Comparison of ENCODE assay signal across 32 cellular contexts in the genomic region with DNA sequence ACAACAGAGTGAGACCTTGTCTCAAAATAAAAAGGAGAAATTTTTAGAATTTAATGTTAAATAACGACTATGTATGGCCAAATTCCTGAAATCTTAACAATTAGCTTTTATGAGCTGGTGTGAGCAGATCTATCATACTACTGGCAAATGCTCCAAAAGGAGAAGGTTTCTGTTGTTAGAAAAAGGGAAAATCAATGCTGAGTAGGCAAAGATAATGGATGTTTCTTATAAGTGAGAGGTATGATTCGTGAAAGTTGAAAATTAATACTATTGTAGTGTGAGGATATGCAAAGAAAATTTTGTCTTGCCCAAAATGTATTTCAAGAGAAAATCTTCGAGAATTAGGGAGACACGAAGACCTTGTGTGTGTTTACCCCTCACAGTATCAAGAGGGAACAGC. TPM values are rescaled to one million over a fixed set of nuclear protein-coding genes. Genes with fewer than 3 reads are reported as not detected.
DNase-seq lines count a peak whose midpoint lies in the region; ATAC-seq, FAIRE-seq and TF ChIP-seq lines count a peak whose summit lies in the region.
"Had no signal": no experiment of that assay in that cellular context is flagged by ENCODE, and none has a peak within 500 bp of the region (broad histone marks: within the 10 kb centered on the region; RNA-seq: fewer than 3 reads in every experiment).

No MANE protein-coding gene starts in this region.

- H3K27me3 ChIP-seq in K562 (ENCODE audit: control insufficient read depth in 2 of 2, insufficient read depth in 2 of 2, low read length in 2 of 2) = peaks cover 21 to 43% of the 10 kb centered on the region in 2 experiments
- no peaks in the 10 kb centered on the region for H3K27me3 ChIP-seq in brain microvascular endothelial cell (replicated peaks)
- H3K27me3 ChIP-seq: BE2C; BLaER1; BLaER1 treated with 17β-estradiol and CSF1 and Interleukin-3, amounts not matched to agents 10 nM and 100 nM had no signal

- H3K4me2 ChIP-seq in A549 (no peak overlapping the region), K562 (ENCODE audit: insufficient read depth, low read length) (no peak overlapping the region)
- H3K4me2 ChIP-seq: BLaER1; BLaER1 treated with 17β-estradiol and CSF1 and Interleukin-3, amounts not matched to agents 10 nM and 100 nM had no signal

- H3K79me2 ChIP-seq in K562 (ENCODE audit: control insufficient read depth, insufficient read depth, low read length) = no peaks in the 10 kb centered on the region

- TF ChIP-seq RAD21 in A549 (conservative IDR thresholded peaks at IDR 0.05 in 1 of 2, IDR thresholded peaks at IDR 0.05 in 1 of 2) (no peak), K562 (CRISPR knock-in tag; conservative IDR thresholded peaks at IDR 0.05 in 1 of 2, IDR thresholded peaks at IDR 0.05 in 1 of 2) (no peak)

- H3K9me1 ChIP-seq in K562 (ENCODE audit: control insufficient read depth, insufficient read depth, low read length) = no peaks in the 10 kb centered on the region

- ATAC-seq in A549 (no peak), K562 (no peak)
- ATAC-seq: CD8-positive, alpha-beta T cell had no signal

- H3K4me1 ChIP-seq in A549 = no peaks in the 10 kb centered on the region
- no peaks in the 10 kb centered on the region for H3K4me1 ChIP-seq in HEK293 (ENCODE audit: control insufficient read depth, insufficient read depth, low read length)
- H3K4me1 ChIP-seq in K562 (replicated peaks in 1 of 2; ENCODE audit: control insufficient read depth in 2 of 2, insufficient read depth in 2 of 2, low read length in 2 of 2) = no peaks in the 10 kb centered on the region
- H3K4me1 ChIP-seq: BE2C, Caco-2 had no signal

- TF ChIP-seq POLR2A in A549 (IDR thresholded peaks at IDR 0.05; ENCODE audit: low read length) = no peak
- TF ChIP-seq POLR2A in K562 (conservative IDR thresholded peaks at IDR 0.05) = no peak

- H3K27ac ChIP-seq in A549 = no peak overlapping the region
- no peak overlapping the region for H3K27ac ChIP-seq in HEK293 (ENCODE audit: extremely low read depth, low read depth, low read length)
- H3K27ac ChIP-seq in K562 (ENCODE audit: extremely low read depth, low read depth, low read length) = no peak overlapping the region
- no peak overlapping the region for H3K27ac ChIP-seq in brain microvascular endothelial cell
- H3K27ac ChIP-seq: 22Rv1; BLaER1; BLaER1 treated with 17β-estradiol and CSF1 and Interleukin-3, amounts not matched to agents 10 nM and 100 nM; C4-2B had no signal

- no TSS peak for BruUV-seq in K562 (replicated peaks; lab: Mats Ljungman, UMichigan)

- CTCF ChIA-PET in A549 (lab: Yijun Ruan, JAX) (interaction anchor here (1.2 kb wide), 1 partner anchor 17 kb away, joined by 3 read pairs; no protein-coding TSS in a partner anchor), HEK293 (lab: Yijun Ruan, JAX) (interaction anchor here (0.6 to 1.1 kb wide), 2 partner anchors 82 to 178 kb away, joined by 3 to 4 read pairs; no protein-coding TSS in a partner anchor), K562 (lab: Yijun Ruan, JAX; ENCODE audit: low intra/inter-chr PET ratio) (no interaction called here)

- H4K20me1 ChIP-seq in K562 (replicated peaks; ENCODE audit: control insufficient read depth, insufficient read depth, low read length) = no peaks in the 10 kb centered on the region
- H4K20me1 ChIP-seq: BLaER1; BLaER1 treated with 17β-estradiol and CSF1 and Interleukin-3, amounts not matched to agents 10 nM and 100 nM had no signal

- TF ChIP-seq CTCF in A549 (IDR thresholded peaks at IDR 0.05) (no peak), HEK293 (tag by site-specific recombination; IDR thresholded peaks at IDR 0.05) (no peak), K562 (IDR thresholded peaks at IDR 0.05 in 2 of 3, conservative IDR thresholded peaks at IDR 0.05 in 1 of 3; ENCODE audit: insufficient read depth in 2 of 3, low read depth in 1 of 3, low read length in 3 of 3) (no peak), brain microvascular endothelial cell (IDR thresholded peaks at IDR 0.05; ENCODE audit: low read depth, low read length, missing control alignments) (no peak)

- H3K9me3 ChIP-seq in A549 (no peaks in the 10 kb centered on the region), HEK293 (ENCODE audit: control insufficient read depth, insufficient read depth, low read depth, low read length) (no peaks in the 10 kb centered on the region), K562 (replicated peaks; ENCODE audit: control insufficient read depth, insufficient read depth, low read depth, low read length) (no peaks in the 10 kb centered on the region)
- H3K9me3 ChIP-seq: BE2C, Caco-2 had no signal

- in situ Hi-C loops in K562 (cut with MboI) = no loop called here
- in situ Hi-C loops in brain microvascular endothelial cell (cut with HindIII; ENCODE audit: low pct_ligation_motif_present, low sequenced_read_pairs) = no loop called here

- no peak for TF ChIP-seq EP300 in A549 (IDR thresholded peaks at IDR 0.05)
- TF ChIP-seq EP300 in K562 (IDR thresholded peaks at IDR 0.05; ENCODE audit: low read length) = no peak

- DNase-seq in A549 (ENCODE audit: low read depth in 1 of 2, low spot score in 1 of 2) = no peak
- DNase-seq in K562 (ENCODE audit: extremely low read depth in 1 of 4, low spot score in 3 of 4) = no peak
- no peak for DNase-seq in NCI-H1092 (lab: John Stamatoyannopoulos, UW)
- no peak for DNase-seq in brain microvascular endothelial cell
- no peak for DNase-seq in cerebellar nuclear complex (lab: John Stamatoyannopoulos, UW)
- DNase-seq: 8988T; ACHN; AML-193; BE2C; C1 segment of cervical spinal cord; Caco-2; Calu3; CD4-positive, alpha-beta memory T cell; CD4-positive, alpha-beta T cell; CD4-positive, CD25-positive, alpha-beta regulatory T cell; CD8-positive, alpha-beta memory T cell; CD8-positive, alpha-beta T cell; COR-L47; DMS 273 treated with DMSO at 0.1 percent for 48 hours; DMS153; DMS53; DMS79; DMS79 treated with DMSO at 0.1 percent for 48 hours; DND-41; EL had no signal

- intact Hi-C loops in K562 (cut with micrococcal nuclease) = no loop called here

- no peak overlapping the region for H3K9ac ChIP-seq in K562 (ENCODE audit: insufficient read depth in 1 of 2, low read depth in 2 of 2, low read length in 2 of 2)
- H3K9ac ChIP-seq: BLaER1; BLaER1 treated with 17β-estradiol and CSF1 and Interleukin-3, amounts not matched to agents 10 nM and 100 nM had no signal

- WGBS in A549 (ENCODE audit: missing lambda C conversion rate) = 9% methylated on average over 4 of the region's 4 CpGs
- 1% methylated on average over 4 of the region's 4 CpGs for WGBS in K562 (ENCODE audit: insufficient coverage, low coverage, missing lambda C conversion rate)

- FAIRE-seq in A549 (lab: Jason Lieb, UNC) = no peak
- FAIRE-seq in K562 (lab: Jason Lieb, UNC) = no peak
- FAIRE-seq: A204.1, D721Med had no signal

- no peak overlapping the region for H3K4me3 ChIP-seq in A549
- H3K4me3 ChIP-seq in HEK293 (ENCODE audit: low read depth, low read length) = no peak overlapping the region
- no peak overlapping the region for H3K4me3 ChIP-seq in K562
- no peak overlapping the region for H3K4me3 ChIP-seq in brain microvascular endothelial cell (ENCODE audit: low read depth, low read length)
- H3K4me3 ChIP-seq: BLaER1; BLaER1 treated with 17β-estradiol and CSF1 and Interleukin-3, amounts not matched to agents 10 nM and 100 nM had no signal

- H2AFZ ChIP-seq in K562 (ENCODE audit: low read depth, low read length) = no peak overlapping the region

- POLR2A ChIA-PET in A549 (lab: Yijun Ruan, JAX) (no interaction called here), HEK293 (lab: Yijun Ruan, JAX) (no interaction called here), K562 (lab: Yijun Ruan, JAX) (interaction anchor here (0.9 to 1.3 kb wide), 4 partner anchors 9 to 24 kb away, joined by 3 to 4 read pairs (median 4); no protein-coding TSS in a partner anchor)

- H3K36me3 ChIP-seq in HEK293 (ENCODE audit: control insufficient read depth in 2 of 2, insufficient read depth in 1 of 2, low read length in 2 of 2) (no peaks in the 10 kb centered on the region), K562 (ENCODE audit: control insufficient read depth, insufficient read depth, low read length) (no peaks in the 10 kb centered on the region), brain microvascular endothelial cell (replicated peaks) (no peaks in the 10 kb centered on the region)
- H3K36me3 ChIP-seq: BE2C; BLaER1; BLaER1 treated with 17β-estradiol and CSF1 and Interleukin-3, amounts not matched to agents 10 nM and 100 nM had no signal

TF ChIP-seq in HEK293, 187 proteins besides CTCF, POLR2A, EP300 and RAD21:
- TF ChIP-seq ZNF423 (tag by site-specific recombination; IDR thresholded peaks at IDR 0.05) (no peak), PRDM1 (tag by site-specific recombination; IDR thresholded peaks at IDR 0.05) (0 out of 2 replicates have a peak, but pooled peaks have one; percentile 18)

TF ChIP-seq in K562, 482 proteins besides CTCF, POLR2A, EP300 and RAD21 (continues in another document):
- TF ChIP-seq PYGO2 (tag; IDR thresholded peaks at IDR 0.05) = no peak

RNA-seq across cellular contexts. Expression of a gene that starts 40.8 kb away (rescaled TPM):
- polyA plus RNA-seq in A549 (2011; rRNA removed) (59.3 and 70.6 TPM in 2 replicates), A549 (2017; fragmentation: RNase III; extraction: RNeasy Plus Mini Kit Qiagen cat#74134 plus additional on column Dnase treatment) (55.1 to 57.9 TPM (median 56.8 TPM) in 3 replicates), K562 (2011; rRNA removed) (80.3 and 105 TPM in 2 replicates), K562 (2014; fragmentation: Illumina TruSeq; extraction: Trizol) (95.6 and 107 TPM in 2 replicates), K562 (2014; fragmentation: Nextera tagmentation; extraction: Ambion mirVana) (10 to 100 TPM; 31.5 to 43.8 TPM), K562 (2014; rRNA removed) (94.5 and 104 TPM in 2 replicates)
- 31.7 and 34.0 TPM in 2 replicates for polyA plus RNA-seq in A549 (2012; cell fraction: cytosol; rRNA removed)
- polyA plus RNA-seq in A549 (2012; cell fraction: nucleus; rRNA removed) = 19.2 and 29.9 TPM in 2 replicates
- polyA minus RNA-seq in A549 (2011; rRNA and poly(A)+ RNA removed) = 40.7 and 48.0 TPM in 2 replicates
- total RNA-seq in K562 (2011; cell fraction: chromatin; rRNA removed; ENCODE audit: low replicate concordance) = 34.6 and 70.5 TPM in 2 replicates
- total RNA-seq in K562 (2011; cell fraction: nucleolus; rRNA removed) = 20.7 and 25.1 TPM in 2 replicates
- 27.6 and 29.7 TPM in 2 replicates for total RNA-seq in K562 (2011; cell fraction: nucleoplasm; rRNA removed)
- total RNA-seq in K562 (2014; rRNA removed) (63.3 and 64.6 TPM in 2 replicates), K562 (2014; rRNA removed; fragmentation: Illumina TruSeq; extraction: Trizol) (96.5 and 101 TPM in 2 replicates), K562 (2015; rRNA removed; fragmentation: Illumina TruSeq; extraction: Trizol) (91.6 and 98.5 TPM in 2 replicates), K562 (2021) (86.0 and 86.4 TPM in 2 replicates)
- polyA plus RNA-seq in K562 (2011; cell fraction: cytosol; rRNA removed) = 45.7 and 59.7 TPM in 2 replicates
- polyA plus RNA-seq in K562 (2011; cell fraction: nucleus; rRNA removed) = 37.0 and 48.3 TPM in 2 replicates
- 57.3 and 84.1 TPM in 2 replicates for polyA plus RNA-seq in K562 (2012)
- 118 and 120 TPM in 2 replicates for polyA minus RNA-seq in K562 (2011; rRNA and poly(A)+ RNA removed)
- polyA minus RNA-seq in K562 (2011; cell fraction: cytosol; rRNA and poly(A)+ RNA removed) = 44.5 and 53.4 TPM in 2 replicates
- polyA minus RNA-seq in K562 (2011; cell fraction: nucleus; rRNA and poly(A)+ RNA removed) = 29.8 and 54.5 TPM in 2 replicates
